ENCODE assay signal across 17 cellular contexts in the genomic region with DNA sequence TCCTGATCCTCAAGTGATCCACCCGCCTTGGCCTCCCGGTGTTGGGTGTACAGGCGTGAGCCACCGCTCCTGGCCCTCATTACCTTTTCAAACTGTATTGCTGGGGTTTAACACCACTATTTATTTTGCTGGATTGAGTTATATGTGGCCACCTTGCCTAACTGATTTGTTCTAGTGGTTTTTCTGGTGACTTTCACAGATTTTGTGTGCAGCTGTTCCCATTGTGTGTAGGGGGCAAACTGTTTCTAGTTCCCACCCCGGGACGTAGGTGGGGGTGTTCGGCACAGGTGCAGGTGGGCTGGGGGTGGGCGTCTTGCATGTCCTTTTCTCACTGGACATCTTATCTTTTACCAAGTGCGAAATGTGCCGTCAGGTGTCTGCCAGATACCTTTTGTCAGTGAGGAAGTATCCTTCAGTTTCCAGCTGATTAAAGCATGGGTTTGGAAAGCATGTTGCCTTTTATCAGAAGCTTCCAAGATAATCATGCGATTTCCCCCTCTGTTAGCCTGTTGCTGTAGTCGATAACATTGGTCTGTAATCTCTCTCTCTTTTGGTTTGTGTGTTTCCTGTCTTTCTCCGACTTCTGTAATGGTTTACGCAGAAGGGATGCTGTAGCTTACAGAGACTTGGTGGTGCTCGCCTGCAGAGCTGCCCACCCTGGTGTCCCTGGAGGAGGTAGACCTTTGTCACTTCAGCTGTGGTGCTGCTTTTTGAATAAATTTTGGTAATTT.
"Had no signal": no experiment of that assay in that cellular context is flagged by ENCODE, and none has a peak within 500 bp of the region (broad histone marks: within the 10 kb centered on the region; RNA-seq: fewer than 3 reads in every experiment).

No MANE protein-coding gene starts in this region.

- H3K27ac Mint-ChIP-seq: activated naive CD8-positive, alpha-beta T cell treated with anti-CD3 and anti-CD28 coated beads for 36 hours; activated T-helper 1 cell treated with anti-CD3 and anti-CD28 coated beads, Interleukin-12 subunit alpha, Interleukin-12 subunit beta, Interleukin-2, Interleukin-4 antibody, amounts not matched to agents 30 ng/mL and 10 ng/mL and 1 ng/mL, durations not matched to agents 14 hours and 24 hours and 36 hours; stimulated activated memory B cell treated with anti-CD40 and anti-IgM and Interleukin-4, amounts not matched to agents 10 μg/mL and 1 μg/mL and 100 μg/mL, for 72 hours had no signal

- DNase-seq: activated CD4-positive, alpha-beta T cell treated with anti-CD3 and anti-CD28 coated beads, Interleukin-2, amount 50 U/mL, for 1 hour; activated gamma-delta T cell treated with Interleukin-2 at 50 U/mL for 16 hours; activated naive CD8-positive, alpha-beta T cell treated with anti-CD3 and anti-CD28 coated beads for 36 hours; activated T-cell treated with anti-CD3 and anti-CD28 coated beads for 4 hours; anterior cingulate cortex; brain microvascular endothelial cell; central memory CD4-positive, alpha-beta T cell; foreskin melanocyte; glutamatergic neuron; midbrain; occipital lobe; sigmoid colon; stimulated activated CD4-positive, alpha-beta T cell treated with anti-CD3 and anti-CD28 coated beads, Interleukin-4, amount 100 ng/mL, for 24 hours; testis; upper lobe of left lung had no signal

- H3K27me3 ChIP-seq: brain microvascular endothelial cell, sigmoid colon, testis, upper lobe of left lung had no signal

- H3K4me1 Mint-ChIP-seq: stimulated activated memory B cell treated with anti-CD40 and anti-IgM and Interleukin-4, amounts not matched to agents 10 μg/mL and 1 μg/mL and 100 μg/mL, for 72 hours had no signal

- H3K9me3 Mint-ChIP-seq: activated naive CD8-positive, alpha-beta T cell treated with anti-CD3 and anti-CD28 coated beads for 36 hours; activated T-helper 1 cell treated with anti-CD3 and anti-CD28 coated beads, Interleukin-12 subunit alpha, Interleukin-12 subunit beta, Interleukin-2, Interleukin-4 antibody, amounts not matched to agents 30 ng/mL and 10 ng/mL and 1 ng/mL, durations not matched to agents 14 hours and 24 hours and 36 hours; stimulated activated memory B cell treated with anti-CD40 and anti-IgM and Interleukin-4, amounts not matched to agents 10 μg/mL and 1 μg/mL and 100 μg/mL, for 72 hours had no signal

- H3K4me3 ChIP-seq: sigmoid colon, testis, upper lobe of left lung had no signal

- H3K27me3 Mint-ChIP-seq: activated naive CD8-positive, alpha-beta T cell treated with anti-CD3 and anti-CD28 coated beads for 36 hours; stimulated activated memory B cell treated with anti-CD40 and anti-IgM and Interleukin-4, amounts not matched to agents 10 μg/mL and 1 μg/mL and 100 μg/mL, for 72 hours had no signal

- H3K27ac ChIP-seq: brain microvascular endothelial cell, sigmoid colon, testis, upper lobe of left lung had no signal

- H3K4me1 ChIP-seq: sigmoid colon, testis had no signal

- ATAC-seq: stimulated activated memory B cell treated with anti-CD40 and anti-IgM and Interleukin-4, amounts not matched to agents 10 μg/mL and 1 μg/mL and 100 μg/mL, for 72 hours had no signal

- H3K4me3 Mint-ChIP-seq: activated naive CD8-positive, alpha-beta T cell treated with anti-CD3 and anti-CD28 coated beads for 36 hours; activated T-helper 1 cell treated with anti-CD3 and anti-CD28 coated beads, Interleukin-12 subunit alpha, Interleukin-12 subunit beta, Interleukin-2, Interleukin-4 antibody, amounts not matched to agents 30 ng/mL and 10 ng/mL and 1 ng/mL, durations not matched to agents 14 hours and 24 hours and 36 hours; stimulated activated memory B cell treated with anti-CD40 and anti-IgM and Interleukin-4, amounts not matched to agents 10 μg/mL and 1 μg/mL and 100 μg/mL, for 72 hours had no signal

- H3K9me3 ChIP-seq: sigmoid colon, testis, upper lobe of left lung had no signal
